ENCODE assay signal across 1 cellular context in the genomic region with DNA sequence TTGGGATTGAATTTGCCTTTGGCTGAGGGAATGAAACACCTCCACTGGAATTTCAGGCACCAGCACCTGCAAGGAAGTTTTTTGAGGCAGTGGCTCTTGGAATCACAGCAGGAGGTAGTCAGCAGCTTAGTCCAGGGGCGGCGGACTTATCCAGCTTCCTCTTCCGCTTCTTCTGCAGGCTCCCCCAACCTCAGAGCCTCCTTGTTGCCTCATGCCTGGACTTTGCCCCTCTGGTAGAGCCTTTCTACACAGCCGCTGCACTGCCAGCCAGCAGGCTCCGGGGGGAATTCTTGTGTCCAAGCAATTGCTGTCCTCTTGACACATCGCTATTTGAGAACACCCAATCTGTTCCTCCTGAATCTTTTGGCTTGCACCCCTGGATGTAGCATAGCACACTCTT.
TF ChIP-seq lines count a peak whose summit lies in the region.

No MANE protein-coding gene starts in this region.

TF ChIP-seq in GM12878, 131 proteins besides CTCF, POLR2A, EP300 and RAD21 (continued from another document):
- no peak for TF ChIP-seq BMI1 (IDR thresholded peaks at IDR 0.05; ENCODE audit: borderline replicate concordance)
- TF ChIP-seq CHD4 (IDR thresholded peaks at IDR 0.05) = no peak
- TF ChIP-seq, protein P1, sequence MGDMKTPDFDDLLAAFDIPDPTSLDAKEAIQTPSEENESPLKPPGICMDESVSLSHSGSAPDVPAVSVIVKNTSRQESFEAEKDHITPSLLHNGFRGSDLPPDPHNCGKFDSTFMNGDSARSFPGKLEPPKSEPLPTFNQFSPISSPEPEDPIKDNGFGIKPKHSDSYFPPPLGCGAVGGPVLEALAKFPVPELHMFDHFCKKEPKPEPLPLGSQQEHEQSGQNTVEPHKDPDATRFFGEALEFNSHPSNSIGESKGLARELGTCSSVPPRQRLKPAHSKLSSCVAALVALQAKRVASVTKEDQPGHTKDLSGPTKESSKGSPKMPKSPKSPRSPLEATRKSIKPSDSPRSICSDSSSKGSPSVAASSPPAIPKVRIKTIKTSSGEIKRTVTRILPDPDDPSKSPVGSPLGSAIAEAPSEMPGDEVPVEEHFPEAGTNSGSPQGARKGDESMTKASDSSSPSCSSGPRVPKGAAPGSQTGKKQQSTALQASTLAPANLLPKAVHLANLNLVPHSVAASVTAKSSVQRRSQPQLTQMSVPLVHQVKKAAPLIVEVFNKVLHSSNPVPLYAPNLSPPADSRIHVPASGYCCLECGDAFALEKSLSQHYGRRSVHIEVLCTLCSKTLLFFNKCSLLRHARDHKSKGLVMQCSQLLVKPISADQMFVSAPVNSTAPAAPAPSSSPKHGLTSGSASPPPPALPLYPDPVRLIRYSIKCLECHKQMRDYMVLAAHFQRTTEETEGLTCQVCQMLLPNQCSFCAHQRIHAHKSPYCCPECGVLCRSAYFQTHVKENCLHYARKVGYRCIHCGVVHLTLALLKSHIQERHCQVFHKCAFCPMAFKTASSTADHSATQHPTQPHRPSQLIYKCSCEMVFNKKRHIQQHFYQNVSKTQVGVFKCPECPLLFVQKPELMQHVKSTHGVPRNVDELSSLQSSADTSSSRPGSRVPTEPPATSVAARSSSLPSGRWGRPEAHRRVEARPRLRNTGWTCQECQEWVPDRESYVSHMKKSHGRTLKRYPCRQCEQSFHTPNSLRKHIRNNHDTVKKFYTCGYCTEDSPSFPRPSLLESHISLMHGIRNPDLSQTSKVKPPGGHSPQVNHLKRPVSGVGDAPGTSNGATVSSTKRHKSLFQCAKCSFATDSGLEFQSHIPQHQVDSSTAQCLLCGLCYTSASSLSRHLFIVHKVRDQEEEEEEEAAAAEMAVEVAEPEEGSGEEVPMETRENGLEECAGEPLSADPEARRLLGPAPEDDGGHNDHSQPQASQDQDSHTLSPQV (IDR thresholded peaks at IDR 0.05) = no peak
- TF ChIP-seq ASH2L (IDR thresholded peaks at IDR 0.05; ENCODE audit: borderline replicate concordance, low read depth) = no peak
- TF ChIP-seq TCF3 (IDR thresholded peaks at IDR 0.05; ENCODE audit: borderline replicate concordance, insufficient read depth, low read depth, low read length) = no peak
